10 cellular contexts compared by ENCODE assay signal in the genomic region with DNA sequence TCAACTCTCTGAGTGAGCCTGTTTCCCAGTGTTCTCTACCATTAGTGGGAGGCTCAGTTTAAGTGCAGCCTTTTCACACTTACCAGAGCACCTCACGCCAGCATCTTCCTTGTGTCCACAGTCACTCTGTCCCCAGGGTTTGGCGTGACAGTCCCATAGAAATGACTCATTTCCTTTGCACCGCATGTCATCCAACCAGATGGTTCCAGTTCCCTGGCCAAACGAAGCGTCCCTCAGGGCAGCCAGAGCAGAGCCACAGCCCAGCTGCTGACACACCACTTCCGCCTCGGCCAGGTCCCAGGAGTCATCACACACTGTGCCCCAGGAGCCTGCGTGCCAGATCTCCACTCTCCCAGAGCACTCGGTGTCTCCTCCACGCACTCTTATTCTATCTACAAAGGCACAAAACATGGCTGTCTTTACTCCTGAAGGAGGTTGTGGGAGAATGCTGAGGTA.
DNase-seq lines count a peak whose midpoint lies in the region; ATAC-seq and TF ChIP-seq lines count a peak whose summit lies in the region.
"Had no signal": no experiment of that assay in that cellular context is flagged by ENCODE, and none has a peak within 500 bp of the region (broad histone marks: within the 10 kb centered on the region; RNA-seq: fewer than 3 reads in every experiment).

No MANE protein-coding gene starts in this region.

- peak; percentile 62 for DNase-seq in NCI-H69 (lab: John Stamatoyannopoulos, UW)
- peak; percentile 5 for DNase-seq in fibroblast of pulmonary artery (ENCODE audit: low read depth)
- no peak for DNase-seq in T-helper 2 cell
- no peak for DNase-seq in NK-92 treated with Interleukin-12 subunit alpha and Interleukin-12 subunit beta, amount 100 ng/mL, for 24 hours (lab: John Stamatoyannopoulos, UW)

- H3K36me3 ChIP-seq in BLaER1: no peaks in the 10 kb centered on the region
- H3K36me3 ChIP-seq: vagina had no signal

- no peak for TF ChIP-seq CTCF in fibroblast of pulmonary artery (IDR thresholded peaks at IDR 0.05; ENCODE audit: low read length, missing control alignments)

- peak; percentile 78 for ATAC-seq in GM21723 (IDR thresholded peaks at IDR 0.05; ENCODE audit: unreplicated experiment)
- ATAC-seq in HG03280 (IDR thresholded peaks at IDR 0.05; ENCODE audit: unreplicated experiment): no peak
- no peak for ATAC-seq in HG03571 (IDR thresholded peaks at IDR 0.05; ENCODE audit: unreplicated experiment)

- H3K4me2 ChIP-seq in BLaER1: peak overlapping the region; percentile 82
- H3K4me2 ChIP-seq: KMS-11 had no signal

- no peaks in the 10 kb centered on the region for H3K9me3 ChIP-seq in BLaER1
- H3K9me3 ChIP-seq: vagina had no signal

- peak overlapping the region; percentile 71 for H3K27ac ChIP-seq in BLaER1
- H3K27ac ChIP-seq: KMS-11, vagina had no signal

- peaks cover 27% of the 10 kb centered on the region for H3K4me1 ChIP-seq in BLaER1
- H3K4me1 ChIP-seq: vagina had no signal

- H4K20me1 ChIP-seq in BLaER1: no peaks in the 10 kb centered on the region

- H3K27me3 ChIP-seq in BLaER1: no peaks in the 10 kb centered on the region
- H3K27me3 ChIP-seq: vagina had no signal

- H3K9ac ChIP-seq in BLaER1: peak overlapping the region; percentile 21; the same call in 1 of the 2 replicates
- H3K9ac ChIP-seq: KMS-11 had no signal

- H3K4me3 ChIP-seq in BLaER1 (peak overlapping the region; percentile 60), fibroblast of pulmonary artery (replicated peaks; ENCODE audit: low read depth, low read length) (no peak overlapping the region)
- H3K4me3 ChIP-seq: vagina had no signal

Comparison
In these comparisons a context has a peak if more than half of its experiments do, and no peak if none do; other contexts are left out.
1. DNase-seq: peak in NCI-H69 (single experiment) and fibroblast of pulmonary artery (single experiment); none in T-helper 2 cell (0 of 5) and NK-92 treated with Interleukin-12 subunit alpha and Interleukin-12 subunit beta, amount 100 ng/mL, for 24 hours (single experiment).